Comparison of ENCODE assay signal across 16 cellular contexts in the genomic region with DNA sequence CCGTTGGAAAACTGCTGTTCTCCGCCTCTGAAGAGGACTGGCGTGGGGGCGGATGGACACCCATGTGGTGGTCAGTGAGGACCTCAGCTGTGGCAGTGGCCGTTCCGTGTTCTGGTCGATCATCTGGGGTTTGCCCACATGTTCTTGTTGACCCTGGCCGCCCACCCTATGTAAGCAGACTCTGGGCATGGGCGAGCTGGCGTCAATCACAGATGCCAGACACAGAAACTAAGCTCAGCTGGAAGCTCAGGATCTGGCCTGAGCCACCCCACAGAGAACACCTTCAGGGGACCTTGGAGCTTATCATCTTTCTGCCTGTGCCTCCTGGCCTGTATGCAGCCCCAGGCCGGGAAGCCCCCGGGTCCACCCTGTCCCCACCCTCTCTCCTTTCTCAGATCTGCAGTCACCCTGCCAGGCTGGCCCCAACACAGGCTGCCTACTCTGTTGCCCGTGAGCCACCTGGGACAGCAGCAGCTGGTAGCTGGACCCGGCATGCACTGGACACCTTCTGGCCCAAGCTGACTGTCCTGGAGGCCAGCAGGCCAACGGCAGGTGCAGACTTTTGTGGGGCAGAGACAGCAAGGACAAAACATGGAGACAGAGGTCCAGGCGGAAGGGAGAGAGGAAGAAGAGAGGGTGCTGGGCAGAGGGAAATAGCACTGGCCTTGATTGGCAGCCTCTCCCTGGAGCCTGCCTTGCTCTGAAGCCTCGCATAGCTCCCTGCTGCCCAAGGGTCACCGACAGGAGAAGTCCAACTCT.
"Had no signal": no experiment of that assay in that cellular context is flagged by ENCODE, and none has a peak within 500 bp of the region (broad histone marks: within the 10 kb centered on the region; RNA-seq: fewer than 3 reads in every experiment).

No MANE protein-coding gene starts in this region.

- H3K36me3 Mint-ChIP-seq: activated naive CD4-positive, alpha-beta T cell treated with anti-CD3 and anti-CD28 coated beads, Interleukin-2, amount 50 U/mL, for 72 hours had no signal

- H3K27ac Mint-ChIP-seq: activated naive CD4-positive, alpha-beta T cell treated with anti-CD3 and anti-CD28 coated beads, Interleukin-2, amount 50 U/mL, for 72 hours; type B pancreatic cell had no signal

- H3K4me2 ChIP-seq: smooth muscle cell had no signal

- H3K9ac ChIP-seq: parathyroid adenoma had no signal

- H3K36me3 ChIP-seq: brain microvascular endothelial cell had no signal

- H3K4me3 ChIP-seq: dorsolateral prefrontal cortex, smooth muscle cell had no signal

- H3K79me2 ChIP-seq: parathyroid adenoma had no signal

- DNase-seq: brain microvascular endothelial cell; hypothalamus; retina; stimulated activated CD4-positive, alpha-beta T cell treated with anti-CD3 and anti-CD28 coated beads, Interleukin-1b, Interleukin-23, amount 100 ng/mL, for 48 hours; stimulated activated naive CD4-positive, alpha-beta T cell; substantia nigra; T-helper 2 cell had no signal

- H3K27ac ChIP-seq: brain microvascular endothelial cell, dorsolateral prefrontal cortex, parathyroid adenoma had no signal

- H3K4me1 Mint-ChIP-seq: neural crest cell had no signal

- H3K9me3 Mint-ChIP-seq: activated naive CD4-positive, alpha-beta T cell treated with anti-CD3 and anti-CD28 coated beads, Interleukin-2, amount 50 U/mL, for 72 hours; neural crest cell; type B pancreatic cell had no signal

- H3K27me3 Mint-ChIP-seq: type B pancreatic cell had no signal

- H2AFZ ChIP-seq: parathyroid adenoma had no signal

- H3K4me3 Mint-ChIP-seq: neural crest cell, type B pancreatic cell had no signal

- H3K27me3 ChIP-seq: brain microvascular endothelial cell, dorsolateral prefrontal cortex had no signal

- H3K4me1 ChIP-seq: parathyroid adenoma had no signal

- FAIRE-seq: endometrium had no signal

- ATAC-seq: activated naive CD4-positive, alpha-beta T cell treated with anti-CD3 and anti-CD28 coated beads, Interleukin-2, amount 50 U/mL, for 72 hours; esophagus mucosa; left lobe of liver had no signal
